In genomic region chr1:41633764-41634163, GRCh38 we compare ENCODE assay signal across 23 cellular contexts.
DNase-seq lines count a peak whose midpoint lies in the region; TF ChIP-seq lines count a peak whose summit lies in the region.
"Had no signal": no experiment of that assay in that cellular context is flagged by ENCODE, and none has a peak within 500 bp of the region (broad histone marks: within the 10 kb centered on the region; RNA-seq: fewer than 3 reads in every experiment).

No MANE protein-coding gene starts in this region.

- peaks cover 63% of the 10 kb centered on the region for H3K4me1 Mint-ChIP-seq in activated naive CD4-positive, alpha-beta T cell treated with anti-CD3 and anti-CD28 coated beads, Interleukin-2, amount 50 U/mL, for 24 hours

- peak overlapping the region; percentile 82 for H3K27ac ChIP-seq in osteoblast (ENCODE audit: low read depth, low read length)
- H3K27ac ChIP-seq: adrenal gland, esophagus squamous epithelium, lower lobe of right lung, vagina had no signal

- peak overlapping the region; percentile 4 for H2AFZ ChIP-seq in osteoblast (ENCODE audit: low read length)

- peak overlapping the region; percentile 4 for H3K4me2 ChIP-seq in osteoblast (ENCODE audit: insufficient read depth, low read length)

- H4K20me1 ChIP-seq in osteoblast (ENCODE audit: insufficient read depth, low read length) = no peaks in the 10 kb centered on the region

- no peak overlapping the region for H3K9ac ChIP-seq in adipocyte (ENCODE audit: low read length)

- H3K27me3 ChIP-seq in adipocyte (replicated peaks; ENCODE audit: control insufficient read depth, insufficient read depth, low read length) = no peaks in the 10 kb centered on the region
- no peaks in the 10 kb centered on the region for H3K27me3 ChIP-seq in osteoblast (ENCODE audit: insufficient read depth, low read length)
- H3K27me3 ChIP-seq: adrenal gland, esophagus squamous epithelium, vagina had no signal

- H3K27ac Mint-ChIP-seq in activated naive CD4-positive, alpha-beta T cell treated with anti-CD3 and anti-CD28 coated beads, Interleukin-2, amount 50 U/mL, for 24 hours = peak overlapping the region; percentile 79
- H3K27ac Mint-ChIP-seq: immature natural killer cell had no signal

- H3K36me3 ChIP-seq in adipocyte (ENCODE audit: control insufficient read depth, insufficient read depth, low read length, severe bottlenecking) = no peaks in the 10 kb centered on the region
- H3K36me3 ChIP-seq in osteoblast (ENCODE audit: insufficient read depth, low read length) = no peaks in the 10 kb centered on the region
- H3K36me3 ChIP-seq: adrenal gland, esophagus squamous epithelium, HAP-1, lower lobe of right lung, vagina had no signal

- TF ChIP-seq CTCF in osteoblast (IDR thresholded peaks at IDR 0.05; ENCODE audit: extremely low read depth, low read depth, low read length) = no peak

- no peak overlapping the region for H3K4me3 ChIP-seq in adipocyte (ENCODE audit: low read length)
- no peak overlapping the region for H3K4me3 ChIP-seq in osteoblast (ENCODE audit: insufficient read depth, low read length)
- H3K4me3 ChIP-seq: adrenal gland, esophagus squamous epithelium, HAP-1, lower lobe of right lung, vagina had no signal

- H3K9me3 ChIP-seq in adipocyte (ENCODE audit: control insufficient read depth, low read length) (no peaks in the 10 kb centered on the region), osteoblast (ENCODE audit: low read depth, low read length) (no peaks in the 10 kb centered on the region)
- H3K9me3 ChIP-seq: adrenal gland, esophagus squamous epithelium, HAP-1, lower lobe of right lung, vagina had no signal

- H3K4me1 ChIP-seq in adipocyte (ENCODE audit: control insufficient read depth, insufficient read depth, low read length) = no peaks in the 10 kb centered on the region
- peaks cover 48% of the 10 kb centered on the region for H3K4me1 ChIP-seq in osteoblast (ENCODE audit: insufficient read depth, low read length)
- H3K4me1 ChIP-seq: adrenal gland, esophagus squamous epithelium, HAP-1, lower lobe of right lung, vagina had no signal

- H3K79me2 ChIP-seq in osteoblast (ENCODE audit: insufficient read depth, low read length) = peaks cover 47% of the 10 kb centered on the region

- H3K36me3 Mint-ChIP-seq in activated naive CD4-positive, alpha-beta T cell treated with anti-CD3 and anti-CD28 coated beads, Interleukin-2, amount 50 U/mL, for 24 hours = peaks cover 23% of the 10 kb centered on the region

- H3K4me3 Mint-ChIP-seq in activated naive CD4-positive, alpha-beta T cell treated with anti-CD3 and anti-CD28 coated beads, Interleukin-2, amount 50 U/mL, for 24 hours = peak overlapping the region; percentile 73
- H3K4me3 Mint-ChIP-seq: immature natural killer cell had no signal

- DNase-seq in activated naive CD4-positive, alpha-beta T cell (lab: John Stamatoyannopoulos, UW) = no peak
- DNase-seq in HS-27A (ENCODE audit: low read depth) (peak; percentile 84), adipocyte (ENCODE audit: low read depth) (peak; percentile 69), osteoblast (ENCODE audit: insufficient read length, low spot score, missing footprints) (peak; percentile 92), kidney tubule cell (ENCODE audit: low spot score) (no peak), GF-D8 (lab: John Stamatoyannopoulos, UW) (no peak)
- DNase-seq in effector CD4-positive, alpha-beta T cell = no peak
- DNase-seq: activated CD4-positive, CD25-positive, alpha-beta regulatory T cell; adrenal gland; central memory CD4-positive, alpha-beta T cell; effector memory CD4-positive, alpha-beta T cell; esophagus squamous epithelium; immature natural killer cell; KBM-7; lower lobe of right lung; NCI-H1092; NCI-H2029 treated with DMSO at 0.1 percent for 48 hours; NCI-H510A; Right ventricle myocardium superior; substantia nigra had no signal

- no peaks in the 10 kb centered on the region for H3K27me3 Mint-ChIP-seq in activated naive CD4-positive, alpha-beta T cell treated with anti-CD3 and anti-CD28 coated beads, Interleukin-2, amount 50 U/mL, for 24 hours

- H3K9me3 Mint-ChIP-seq in activated naive CD4-positive, alpha-beta T cell treated with anti-CD3 and anti-CD28 coated beads, Interleukin-2, amount 50 U/mL, for 24 hours = no peaks in the 10 kb centered on the region
- H3K9me3 Mint-ChIP-seq: immature natural killer cell had no signal

Comparison
In these comparisons a context has a peak if more than half of its experiments do, and no peak if none do; other contexts are left out.
1. DNase-seq: peak in HS-27A (single experiment), adipocyte (single experiment) and osteoblast (single experiment); none in activated naive CD4-positive, alpha-beta T cell (0 of 4), effector CD4-positive, alpha-beta T cell (single experiment), kidney tubule cell (single experiment) and GF-D8 (single experiment).